Comparison of ENCODE assay signal across 8 cellular contexts in genomic region chr6:62283828-62284411, GRCh38.
DNase-seq lines count a peak whose midpoint lies in the region; ATAC-seq lines count a peak whose summit lies in the region.

No MANE protein-coding gene starts in this region.

- ATAC-seq in HG02973 (IDR thresholded peaks at IDR 0.05; ENCODE audit: unreplicated experiment), result no peak
- ATAC-seq in HG03280 (IDR thresholded peaks at IDR 0.05; ENCODE audit: unreplicated experiment), result no peak
- no peak for ATAC-seq in HG03095 (IDR thresholded peaks at IDR 0.05; ENCODE audit: unreplicated experiment)
- no peak for ATAC-seq in GM19397 (IDR thresholded peaks at IDR 0.05; ENCODE audit: unreplicated experiment)

- DNase-seq in Ammon's horn (ENCODE audit: low spot score) (peak; percentile 57), HK-2 (ENCODE audit: unreplicated experiment) (peak; percentile 3), SW480 (ENCODE audit: low spot score) (peak; percentile 1), inferior parietal cortex (ENCODE audit: extremely low spot score) (peak; percentile 91)

Comparison
In these comparisons a context has a peak if more than half of its experiments do, and no peak if none do; other contexts are left out.
1. DNase-seq: peak in every context shown above with its lines; median percentile 91 in inferior parietal cortex; 57 in Ammon's horn; 3 in HK-2; 1 in SW480.